In the genomic region with DNA sequence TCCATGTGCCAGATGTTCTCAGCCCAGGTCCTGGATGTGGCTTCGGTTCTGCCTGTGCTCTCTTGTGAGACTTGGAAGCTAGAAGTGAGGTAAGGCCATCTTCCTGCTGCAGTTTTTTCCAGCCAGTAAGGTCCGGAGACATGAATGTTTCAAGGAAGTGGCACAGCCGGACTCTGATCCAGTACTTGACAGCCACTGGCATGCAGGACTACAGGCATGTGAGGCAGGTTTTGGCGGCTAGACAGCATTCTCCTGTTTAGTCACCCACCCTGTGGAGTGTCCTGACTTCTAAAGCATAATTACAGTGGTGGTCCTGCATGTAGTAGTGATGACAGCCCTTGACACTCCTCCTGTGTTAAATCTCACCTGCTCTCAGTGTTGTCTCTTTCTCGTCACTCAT, we compare ENCODE assay signal across 17 cellular contexts.
"Had no signal": no experiment of that assay in that cellular context is flagged by ENCODE, and none has a peak within 500 bp of the region (broad histone marks: within the 10 kb centered on the region; RNA-seq: fewer than 3 reads in every experiment).

No MANE protein-coding gene starts in this region.

- H3K36me3 ChIP-seq: cardiac muscle cell, SJCRH30, upper lobe of left lung, WERI-Rb-1 had no signal

- H3K27ac Mint-ChIP-seq: activated CD4-positive, alpha-beta T cell treated with anti-CD3 and anti-CD28 coated beads for 36 hours; activated CD8-positive, alpha-beta T cell treated with anti-CD3 and anti-CD28 coated beads for 36 hours; activated naive CD8-positive, alpha-beta T cell treated with anti-CD3 and anti-CD28 coated beads for 36 hours; activated T-cell treated with anti-CD3 and anti-CD28 coated beads, Interleukin-2, amount 50 U/mL, for 72 hours; nephron; T-cell had no signal

- H3K4me3 ChIP-seq: cardiac muscle cell, SJCRH30, upper lobe of left lung had no signal

- H3K4me1 Mint-ChIP-seq: activated CD4-positive, alpha-beta T cell treated with anti-CD3 and anti-CD28 coated beads for 36 hours; activated naive CD8-positive, alpha-beta T cell treated with anti-CD3 and anti-CD28 coated beads for 36 hours; nephron; T-cell had no signal

- H3K36me3 Mint-ChIP-seq: activated naive CD8-positive, alpha-beta T cell treated with anti-CD3 and anti-CD28 coated beads for 36 hours; T-cell had no signal

- H3K4me3 Mint-ChIP-seq: activated CD4-positive, alpha-beta T cell treated with anti-CD3 and anti-CD28 coated beads for 36 hours; activated CD8-positive, alpha-beta T cell treated with anti-CD3 and anti-CD28 coated beads for 36 hours; activated naive CD8-positive, alpha-beta T cell treated with anti-CD3 and anti-CD28 coated beads for 36 hours; activated T-cell treated with anti-CD3 and anti-CD28 coated beads, Interleukin-2, amount 50 U/mL, for 72 hours; nephron; T-cell had no signal

- H3K27me3 ChIP-seq: cardiac muscle cell, SJCRH30, upper lobe of left lung had no signal

- ATAC-seq: activated CD4-positive, alpha-beta T cell treated with anti-CD3 and anti-CD28 coated beads for 36 hours; activated CD8-positive, alpha-beta T cell treated with anti-CD3 and anti-CD28 coated beads for 36 hours; activated T-cell treated with anti-CD3 and anti-CD28 coated beads, Interleukin-2, amount 50 U/mL, for 72 hours; T-cell had no signal

- H3K27me3 Mint-ChIP-seq: activated CD8-positive, alpha-beta T cell treated with anti-CD3 and anti-CD28 coated beads for 36 hours; activated naive CD8-positive, alpha-beta T cell treated with anti-CD3 and anti-CD28 coated beads for 36 hours; T-cell had no signal

- H3K4me1 ChIP-seq: SJCRH30, upper lobe of left lung had no signal

- H3K9me3 ChIP-seq: SJCRH30, upper lobe of left lung had no signal

- H3K27ac ChIP-seq: cardiac muscle cell, SJCRH30, upper lobe of left lung, WERI-Rb-1 had no signal

- H3K9me3 Mint-ChIP-seq: activated CD8-positive, alpha-beta T cell treated with anti-CD3 and anti-CD28 coated beads for 36 hours; activated naive CD8-positive, alpha-beta T cell treated with anti-CD3 and anti-CD28 coated beads for 36 hours had no signal

- DNase-seq: activated CD4-positive, alpha-beta T cell treated with anti-CD3 and anti-CD28 coated beads for 36 hours; activated CD8-positive, alpha-beta memory T cell treated with anti-CD3 and anti-CD28 coated beads, Interleukin-2, amount 50 U/mL, for 4 hours; activated CD8-positive, alpha-beta T cell treated with anti-CD3 and anti-CD28 coated beads for 36 hours; activated gamma-delta T cell treated with Interleukin-2 at 50 U/mL for 16 hours; activated naive CD8-positive, alpha-beta T cell treated with anti-CD3 and anti-CD28 coated beads for 36 hours; activated T-cell treated with anti-CD3 and anti-CD28 coated beads, Interleukin-2, amount 50 U/mL, for 72 hours; hippocampal formation; kidney glomerular epithelial cell; mammary epithelial cell; SJCRH30; stimulated activated CD4-positive, alpha-beta T cell treated with anti-CD3 and anti-CD28 coated beads, Interleukin-1b, Interleukin-23, amount 100 ng/mL, for 48 hours; stimulated activated naive CD4-positive, alpha-beta T cell treated with Interleukin-2 at 50 U/mL for 16 hours; T-cell; WERI-Rb-1 had no signal
